8 cellular contexts compared by ENCODE assay signal in genomic region chr11:19988598-19988997, GRCh38.
DNase-seq lines count a peak whose midpoint lies in the region; ATAC-seq and TF ChIP-seq lines count a peak whose summit lies in the region.

No MANE protein-coding gene starts in this region.

- H3K4me3 ChIP-seq in HUES48 (ENCODE audit: low read depth, low read length) (no peak overlapping the region), dorsolateral prefrontal cortex (no peak overlapping the region), testis (no peak overlapping the region)

- H3K27ac ChIP-seq in HUES48 (ENCODE audit: low read depth, low read length) (peak overlapping the region; percentile 73), dorsolateral prefrontal cortex (peak overlapping the region in 20 of 59 donors; percentile 10 to 80 (median 46)), testis (no peak overlapping the region)

- intact Hi-C loops in dorsolateral prefrontal cortex (cut with DNase I) = no loop called here
- intact Hi-C loops in testis (cut with DNase I; ENCODE audit: low total_unique reads) = no loop called here

- H3K27me3 ChIP-seq in HUES48 (ENCODE audit: control insufficient read depth, insufficient read depth, low read length) (no peaks in the 10 kb centered on the region), dorsolateral prefrontal cortex (no peaks in the 10 kb centered on the region), testis (no peaks in the 10 kb centered on the region)

- no peak overlapping the region for H3K9ac ChIP-seq in HUES48 (ENCODE audit: low read depth, low read length)

- H3K36me3 ChIP-seq in HUES48 (ENCODE audit: control insufficient read depth, insufficient read depth, low read length) (peaks cover 29% of the 10 kb centered on the region), testis (ENCODE audit: low read depth, missing control alignments) (no peaks in the 10 kb centered on the region)

- H3K4me1 ChIP-seq in HUES48 (ENCODE audit: control insufficient read depth, insufficient read depth, low read length) = peaks cover 23% of the 10 kb centered on the region
- no peaks in the 10 kb centered on the region for H3K4me1 ChIP-seq in testis

- CTCF ChIA-PET in GM10248 (lab: Yijun Ruan, JAX) = no interaction called here

- no peak for TF ChIP-seq CTCF in dorsolateral prefrontal cortex (IDR thresholded peaks at IDR 0.05 in 54 of 56, conservative IDR thresholded peaks at IDR 0.05 in 2 of 56; ENCODE audit: low read depth in 1 of 56, partially characterized antibody in 56 of 56)
- no peak for TF ChIP-seq CTCF in testis (IDR thresholded peaks at IDR 0.05)
- no peak for TF ChIP-seq CTCF in GM10248 (IDR thresholded peaks at IDR 0.05; ENCODE audit: control extremely low read depth, extremely low read depth, low read depth, missing control alignments)

- POLR2A ChIA-PET in GM10248 (lab: Yijun Ruan, JAX) = no interaction called here

- 40 to 55% methylated on average over 2 of the region's 2 CpGs for WGBS in testis, 2 donors

- peak in 7 of 10 donors; percentile 12 to 70 (median 56) for DNase-seq in dorsolateral prefrontal cortex
- DNase-seq in kidney glomerular epithelial cell (lab: John Stamatoyannopoulos, UW) = peak; percentile 46
- peak; percentile 16 for DNase-seq in testis
- DNase-seq in GM10248 (ENCODE audit: extremely low spot score) = no peak
- DNase-seq in D341Med (ENCODE audit: low spot score) = no peak

- no peaks in the 10 kb centered on the region for H3K9me3 ChIP-seq in HUES48 (ENCODE audit: control insufficient read depth, insufficient read depth, low read length)
- no peaks in the 10 kb centered on the region for H3K9me3 ChIP-seq in testis

- ATAC-seq in HG02852 (IDR thresholded peaks at IDR 0.05; ENCODE audit: unreplicated experiment) (no peak), GM21515 (IDR thresholded peaks at IDR 0.05; ENCODE audit: unreplicated experiment) (no peak)

- no peak for TF ChIP-seq POLR2A in testis (IDR thresholded peaks at IDR 0.05)

Comparison
In these comparisons a context has a peak if more than half of its experiments do, and no peak if none do; other contexts are left out.
1. DNase-seq: peak in dorsolateral prefrontal cortex (7 of 10), kidney glomerular epithelial cell (single experiment) and testis (single experiment); none in GM10248 (single experiment) and D341Med (single experiment).